Comparison of ENCODE assay signal across 15 cellular contexts in genomic region chr6:104421650-104422049, GRCh38.
DNase-seq lines count a peak whose midpoint lies in the region; ATAC-seq and TF ChIP-seq lines count a peak whose summit lies in the region.
"Had no signal": no experiment of that assay in that cellular context is flagged by ENCODE, and none has a peak within 500 bp of the region (broad histone marks: within the 10 kb centered on the region; RNA-seq: fewer than 3 reads in every experiment).

No MANE protein-coding gene starts in this region.

- H3K9ac ChIP-seq in Loucy (ENCODE audit: low read depth, low read length, poor library complexity, severe bottlenecking): no peak overlapping the region
- no peak overlapping the region for H3K9ac ChIP-seq in SK-N-SH

- no peaks in the 10 kb centered on the region for H3K27me3 ChIP-seq in BE2C
- H3K27me3 ChIP-seq in Loucy (ENCODE audit: insufficient read depth, low read length, poor library complexity, severe bottlenecking): no peaks in the 10 kb centered on the region
- H3K27me3 ChIP-seq in SK-N-SH (ENCODE audit: insufficient read depth): no peaks in the 10 kb centered on the region

- in situ Hi-C loops in GM13976 (cut with MboI; ENCODE audit: low sequenced_read_pairs, unreplicated experiment): no loop called here

- no peak overlapping the region for H3K4me3 Mint-ChIP-seq in effector memory CD8-positive, alpha-beta T cell
- H3K4me3 Mint-ChIP-seq: CD8-positive, alpha-beta memory T cell; H9 had no signal

- H3K27me3 Mint-ChIP-seq in effector memory CD8-positive, alpha-beta T cell: no peaks in the 10 kb centered on the region

- no peaks in the 10 kb centered on the region for H3K79me2 ChIP-seq in Loucy (ENCODE audit: insufficient read depth, low read length)
- no peaks in the 10 kb centered on the region for H3K79me2 ChIP-seq in SK-N-SH (ENCODE audit: insufficient read depth)

- no peaks in the 10 kb centered on the region for H3K36me3 Mint-ChIP-seq in effector memory CD8-positive, alpha-beta T cell (ENCODE audit: insufficient read depth)
- H3K36me3 Mint-ChIP-seq: CD8-positive, alpha-beta memory T cell had no signal

- peak; percentile 14; the same call in 1 of the 2 replicates for TF ChIP-seq RAD21 in SK-N-SH (IDR thresholded peaks at IDR 0.05; ENCODE audit: low read length)

- H3K36me3 ChIP-seq in BE2C: no peaks in the 10 kb centered on the region
- no peaks in the 10 kb centered on the region for H3K36me3 ChIP-seq in Loucy (ENCODE audit: insufficient read depth, low read length)
- no peaks in the 10 kb centered on the region for H3K36me3 ChIP-seq in SK-N-SH (replicated peaks in 1 of 2; ENCODE audit: control insufficient read depth in 1 of 2, insufficient read depth in 2 of 2, low read length in 1 of 2)

- no peak overlapping the region for H3K4me3 ChIP-seq in BE2C (ENCODE audit: low read depth, low read length)
- peak overlapping the region; percentile 31 for H3K4me3 ChIP-seq in Loucy (ENCODE audit: low read length, poor library complexity, severe bottlenecking)
- no peak overlapping the region for H3K4me3 ChIP-seq in SK-N-SH (ENCODE audit: low read depth in 2 of 2, low read length in 1 of 2)
- H3K4me3 ChIP-seq: K562 had no signal

- H3K27ac ChIP-seq in SK-N-SH (ENCODE audit: low read depth in 2 of 2, low read length in 1 of 2): peak overlapping the region in 1 of 2 experiments; percentile 62; a peak in 2 of 4 replicates

- H4K20me1 ChIP-seq in Loucy (ENCODE audit: insufficient read depth, low read length, poor library complexity, severe bottlenecking) (no peaks in the 10 kb centered on the region), SK-N-SH (ENCODE audit: insufficient read depth) (no peaks in the 10 kb centered on the region)

- no peaks in the 10 kb centered on the region for H3F3A ChIP-seq in Loucy (ENCODE audit: low read depth)
- H3F3A ChIP-seq in SK-N-SH (replicated peaks; ENCODE audit: insufficient read depth): no peaks in the 10 kb centered on the region

- CTCF ChIA-PET in SK-N-SH (lab: Yijun Ruan, JAX): no interaction called here

- peak in 1 of 2 experiments; percentile 83; a peak in 2 of 4 replicates for TF ChIP-seq EP300 in SK-N-SH (IDR thresholded peaks at IDR 0.05; ENCODE audit: borderline replicate concordance in 1 of 2, low read depth in 1 of 2, low read length in 1 of 2)

- TF ChIP-seq CTCF in BE2C (IDR thresholded peaks at IDR 0.05; ENCODE audit: low read depth, low read length) (no peak), Loucy (conservative IDR thresholded peaks at IDR 0.05; ENCODE audit: low read length) (no peak), SK-N-SH (IDR thresholded peaks at IDR 0.05) (no peak), GM13976 (IDR thresholded peaks at IDR 0.05; ENCODE audit: borderline replicate concordance, control extremely low read depth, extremely low read depth, insufficient read depth, missing control alignments) (no peak)

- POLR2A ChIA-PET in SK-N-SH (lab: Yijun Ruan, JAX): no interaction called here

- H3K4me1 ChIP-seq in BE2C (peaks cover 17% of the 10 kb centered on the region), Loucy (ENCODE audit: insufficient read depth, low read length, poor library complexity, severe bottlenecking) (peaks cover 11% of the 10 kb centered on the region), SK-N-SH (ENCODE audit: control insufficient read depth in 1 of 2, insufficient read depth in 2 of 2, low read depth in 1 of 2, low read length in 1 of 2) (no peaks in the 10 kb centered on the region; a peak in 2 of 4 replicates)

- H3K4me1 Mint-ChIP-seq in effector memory CD8-positive, alpha-beta T cell (ENCODE audit: low read depth in 2 of 2): no peaks in the 10 kb centered on the region
- H3K4me1 Mint-ChIP-seq: CD8-positive, alpha-beta memory T cell; H9 had no signal

- ATAC-seq in GM21515 (IDR thresholded peaks at IDR 0.05; ENCODE audit: unreplicated experiment): no peak
- ATAC-seq in effector memory CD8-positive, alpha-beta T cell (replicated peaks): no peak
- ATAC-seq: K562 had no signal

- peak; percentile 62 for DNase-seq in BE2C
- peak; percentile 31 for DNase-seq in SK-N-SH
- peak; percentile 7 for DNase-seq in left kidney (ENCODE audit: low read depth, low spot score)
- DNase-seq in effector memory CD8-positive, alpha-beta T cell: no peak
- DNase-seq in GM13976 (ENCODE audit: low spot score): no peak
- DNase-seq: ACHN; CD8-positive, alpha-beta memory T cell; COR-L47; DMS 273 treated with DMSO at 0.1 percent for 48 hours; DMS53; H9; IMR-90 had no signal

- H3K27ac Mint-ChIP-seq in effector memory CD8-positive, alpha-beta T cell: no peak overlapping the region
- H3K27ac Mint-ChIP-seq: CD8-positive, alpha-beta memory T cell; H9 had no signal

- no peak overlapping the region for H2AFZ ChIP-seq in Loucy (ENCODE audit: low read length)
- H2AFZ ChIP-seq in SK-N-SH (ENCODE audit: low read depth): no peak overlapping the region

- H3K9me3 Mint-ChIP-seq in effector memory CD8-positive, alpha-beta T cell: peaks cover 7 to 8% of the 10 kb centered on the region in 2 donors
- H3K9me3 Mint-ChIP-seq: H9 had no signal

- H3K9me2 ChIP-seq in Loucy (replicated peaks; ENCODE audit: low read depth, low read length) (no peaks in the 10 kb centered on the region), SK-N-SH (no peaks in the 10 kb centered on the region)

- no peaks in the 10 kb centered on the region for H3K9me3 ChIP-seq in BE2C
- H3K9me3 ChIP-seq in Loucy (ENCODE audit: insufficient read depth, low read depth, low read length): no peaks in the 10 kb centered on the region
- H3K9me3 ChIP-seq in SK-N-SH: no peaks in the 10 kb centered on the region

- WGBS in SK-N-SH (ENCODE audit: low lambda C conversion rate): 0% methylated on average over 4 of the region's 4 CpGs

- H3K4me2 ChIP-seq in Loucy (ENCODE audit: low read depth, low read length, poor library complexity, severe bottlenecking): peak overlapping the region; percentile 45
- no peak overlapping the region for H3K4me2 ChIP-seq in SK-N-SH

TF ChIP-seq in SK-N-SH, 30 proteins besides CTCF, POLR2A, EP300 and RAD21:
- TF ChIP-seq REST (IDR thresholded peaks at IDR 0.05; ENCODE audit: low read depth, low read length) (no peak), ELF1 (IDR thresholded peaks at IDR 0.05) (no peak), CHD2 (IDR thresholded peaks at IDR 0.05; ENCODE audit: low read length, partially characterized antibody) (peak; percentile 22), RCOR1 (IDR thresholded peaks at IDR 0.05; ENCODE audit: low read length) (no peak)
TF ChIP-seq in SK-N-SH: peak in this region for 1.

Comparison
In these comparisons a context has a peak if more than half of its experiments do, and no peak if none do; other contexts are left out.
1. DNase-seq: peak in BE2C (single experiment), SK-N-SH (single experiment) and left kidney (single experiment); none in effector memory CD8-positive, alpha-beta T cell (0 of 3) and GM13976 (single experiment).